In the genomic region with DNA sequence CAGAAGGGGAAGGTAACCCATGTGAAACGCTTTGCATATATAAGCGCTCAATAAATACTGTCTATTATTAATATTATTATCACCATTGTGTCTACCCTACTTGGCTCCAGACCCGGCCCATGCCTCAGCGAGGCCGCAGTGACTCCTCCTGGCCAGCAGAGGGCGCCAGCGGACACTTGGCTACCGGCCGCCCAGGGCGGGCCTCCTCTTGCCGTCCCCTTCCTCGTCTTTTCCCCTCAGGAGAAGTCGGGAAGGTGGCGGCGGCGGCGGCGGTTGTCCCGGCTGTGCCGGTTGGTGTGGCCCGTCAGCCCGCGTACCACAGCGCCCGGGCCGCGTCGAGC, we compare ENCODE assay signal across 8 cellular contexts. TPM values are rescaled to one million over a fixed set of nuclear protein-coding genes. Genes with fewer than 3 reads are reported as not detected.
DNase-seq lines count a peak whose midpoint lies in the region; ATAC-seq and TF ChIP-seq lines count a peak whose summit lies in the region.

A gene with protein sequence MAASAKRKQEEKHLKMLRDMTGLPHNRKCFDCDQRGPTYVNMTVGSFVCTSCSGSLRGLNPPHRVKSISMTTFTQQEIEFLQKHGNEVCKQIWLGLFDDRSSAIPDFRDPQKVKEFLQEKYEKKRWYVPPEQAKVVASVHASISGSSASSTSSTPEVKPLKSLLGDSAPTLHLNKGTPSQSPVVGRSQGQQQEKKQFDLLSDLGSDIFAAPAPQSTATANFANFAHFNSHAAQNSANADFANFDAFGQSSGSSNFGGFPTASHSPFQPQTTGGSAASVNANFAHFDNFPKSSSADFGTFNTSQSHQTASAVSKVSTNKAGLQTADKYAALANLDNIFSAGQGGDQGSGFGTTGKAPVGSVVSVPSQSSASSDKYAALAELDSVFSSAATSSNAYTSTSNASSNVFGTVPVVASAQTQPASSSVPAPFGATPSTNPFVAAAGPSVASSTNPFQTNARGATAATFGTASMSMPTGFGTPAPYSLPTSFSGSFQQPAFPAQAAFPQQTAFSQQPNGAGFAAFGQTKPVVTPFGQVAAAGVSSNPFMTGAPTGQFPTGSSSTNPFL (plus strand): TSS at position 233 of the 341 bp plus-strand sequence. CDS start 266 bp downstream, outside the sequence.

- peak; percentile 61 to 64 for TF ChIP-seq POLR2A in gastroesophageal sphincter (IDR thresholded peaks at IDR 0.05)

- DNase-seq in GF-D8 (lab: John Stamatoyannopoulos, UW), result peak; percentile 23
- DNase-seq in GOT3 (lab: John Stamatoyannopoulos, UW), result peak; percentile 41
- peak; percentile 75 for DNase-seq in SK-N-DZ (ENCODE audit: low spot score)
- DNase-seq in activated naive CD4-positive, alpha-beta T cell treated with Interleukin-2 at 50 U/mL for 16 hours, result peak; percentile 89
- peak in 55 of 56 donors; percentile 25 to 90 (median 77) for DNase-seq in nucleus accumbens (lab: John Stamatoyannopoulos, UW)
- DNase-seq in superior temporal gyrus (ENCODE audit: extremely low spot score), result peak; percentile 84

- H3K4me1 ChIP-seq in gastroesophageal sphincter, result peaks cover 0 to 32% (median 5%) of the 10 kb centered on the region in 3 donors

- H3K27me3 ChIP-seq in gastroesophageal sphincter, result no peaks in the 10 kb centered on the region

- H3K4me3 ChIP-seq in gastroesophageal sphincter, result peak within 1 kb of the TSS; percentile 92 to 97

- no peak for TF ChIP-seq EP300 in gastroesophageal sphincter (IDR thresholded peaks at IDR 0.05)

- TF ChIP-seq CTCF in LNCAP (IDR thresholded peaks at IDR 0.05) (peak; percentile 94), gastroesophageal sphincter (IDR thresholded peaks at IDR 0.05) (peak; percentile 93 to 99 (median 98))

- H3K9me3 ChIP-seq in gastroesophageal sphincter, result no peaks in the 10 kb centered on the region

- peak; percentile 92 for ATAC-seq in gastroesophageal sphincter

- peak within 1 kb of the TSS; percentile 79 to 94 (median 92) for H3K27ac ChIP-seq in gastroesophageal sphincter

- 0 to 4% methylated on average over 2 to 4 of the region's 28 CpGs for WGBS in gastroesophageal sphincter (ENCODE audit: low coverage in 1 of 2), 2 donors

- H3K36me3 ChIP-seq in gastroesophageal sphincter, result no peaks in the 10 kb centered on the region

RNA-seq across cellular contexts. Expression of the gene that starts here (rescaled TPM):
- polyA plus RNA-seq in SK-N-DZ (2014; cell fraction: cytosol; rRNA removed), result 18.5 and 19.1 TPM in 2 replicates
- 12.9 and 16.4 TPM in 2 replicates for polyA plus RNA-seq in SK-N-DZ (2014; cell fraction: nucleus; rRNA removed)
- total RNA-seq in gastroesophageal sphincter, result 10 to 100 TPM; 26.0 to 73.1 (median 53.0) TPM

Comparison
In these comparisons a context has a peak if more than half of its experiments do, and no peak if none do; other contexts are left out.
1. Peak in every context shown above with its lines: DNase-seq, ATAC-seq, H3K4me3 ChIP-seq and H3K27ac ChIP-seq.
2. DNase-seq: peak in every context shown above with its lines; median percentile 89 in activated naive CD4-positive, alpha-beta T cell treated with Interleukin-2 at 50 U/mL for 16 hours; 84 in superior temporal gyrus; 77 in nucleus accumbens; 75 in SK-N-DZ; 41 in GOT3; 23 in GF-D8.